22 cellular contexts compared by ENCODE assay signal in genomic region chr5:57955506-57955905, GRCh38.
"Had no signal": no experiment of that assay in that cellular context is flagged by ENCODE, and none has a peak within 500 bp of the region (broad histone marks: within the 10 kb centered on the region; RNA-seq: fewer than 3 reads in every experiment).

No MANE protein-coding gene starts in this region.

- H3K27ac ChIP-seq: parathyroid adenoma, prostate gland, right lobe of liver, testis, tibial nerve, upper lobe of right lung, vagina had no signal

- H3K9me3 ChIP-seq: prostate gland, right lobe of liver, testis, tibial nerve, upper lobe of right lung, vagina had no signal

- ATAC-seq: left colon; naive thymus-derived CD4-positive, alpha-beta T cell; right lobe of liver; stimulated activated naive B cell treated with anti-CD40 and anti-IgM and Interleukin-4, amounts not matched to agents 10 μg/mL and 1 μg/mL and 100 μg/mL, for 72 hours; stimulated activated naive CD8-positive, alpha-beta T cell treated with anti-CD3 and anti-CD28 coated beads, Interleukin-15, amount 100 ng/mL, for 72 hours; upper lobe of right lung had no signal

- H3K4me3 ChIP-seq: prostate gland, right lobe of liver, testis, tibial nerve, upper lobe of right lung, vagina had no signal

- H3K36me3 ChIP-seq: prostate gland, right lobe of liver, tibial nerve, upper lobe of right lung, vagina had no signal

- DNase-seq: effector CD4-positive, alpha-beta T cell; endodermal cell; foreskin melanocyte; head of caudate nucleus; hippocampal formation; left colon; mesendoderm; naive thymus-derived CD4-positive, alpha-beta T cell; nephron progenitor cell; retina; right lobe of liver; stimulated activated CD4-positive, alpha-beta T cell treated with anti-CD3 and anti-CD28 coated beads, Interleukin-15, amount 100 ng/mL, for 24 hours; stimulated activated CD4-positive, alpha-beta T cell treated with anti-CD3 and anti-CD28 coated beads, Interleukin-1b, Interleukin-23, amount 100 ng/mL, for 48 hours; stimulated activated CD4-positive, alpha-beta T cell treated with anti-CD3 and anti-CD28 coated beads, Interleukin-4, amount 100 ng/mL, for 4 hours; stimulated activated naive B cell treated with anti-CD40 and anti-IgM and Interleukin-4, amounts not matched to agents 10 μg/mL and 1 μg/mL and 100 μg/mL, for 72 hours; stimulated activated naive CD8-positive, alpha-beta T cell treated with anti-CD3 and anti-CD28 coated beads, Interleukin-15, amount 100 ng/mL, for 72 hours; testis; upper lobe of right lung had no signal

- H3K9ac ChIP-seq: parathyroid adenoma had no signal

- H2AFZ ChIP-seq: parathyroid adenoma had no signal

- H3K27me3 ChIP-seq: right lobe of liver, testis, tibial nerve, upper lobe of right lung, vagina had no signal

- H3K79me2 ChIP-seq: parathyroid adenoma had no signal

- H3K4me1 ChIP-seq: parathyroid adenoma, prostate gland, right lobe of liver, tibial nerve, upper lobe of right lung, vagina had no signal
